31 cellular contexts compared by ENCODE assay signal in genomic region chr2:158042666-158043065, GRCh38. TPM values are rescaled to one million over a fixed set of nuclear protein-coding genes. Genes with fewer than 3 reads are reported as not detected.
DNase-seq lines count a peak whose midpoint lies in the region; ATAC-seq, FAIRE-seq and TF ChIP-seq lines count a peak whose summit lies in the region.
"Had no signal": no experiment of that assay in that cellular context is flagged by ENCODE, and none has a peak within 500 bp of the region (broad histone marks: within the 10 kb centered on the region; RNA-seq: fewer than 3 reads in every experiment).

No MANE protein-coding gene starts in this region.

- H2AFZ ChIP-seq in HepG2 (ENCODE audit: low read length), result no peak overlapping the region

- no peak for FAIRE-seq in HepG2 (lab: Jason Lieb, UNC)

- H2BK5ac ChIP-seq in mesendoderm (ENCODE audit: low read length), result no peak overlapping the region

- intact Hi-C loops in HepG2 (cut with micrococcal nuclease; ENCODE audit: unreplicated experiment), result no loop called here

- H3K9me3 ChIP-seq in liver (ENCODE audit: control insufficient read depth in 4 of 4, low read length in 3 of 4), result no peaks in the 10 kb centered on the region
- H3K9me3 ChIP-seq in HepG2 (ENCODE audit: low read length), result no peaks in the 10 kb centered on the region
- no peaks in the 10 kb centered on the region for H3K9me3 ChIP-seq in WERI-Rb-1 (ENCODE audit: severe bottlenecking)
- H3K9me3 ChIP-seq: adrenal gland, Caco-2, SK-N-SH, tibial nerve had no signal

- CTCF ChIA-PET in HepG2 (lab: Yijun Ruan, JAX; ENCODE audit: low intra/inter-chr PET ratio, low total read pairs), result no interaction called here

- H3K27ac ChIP-seq in liver (ENCODE audit: low read depth in 1 of 2, low read length in 2 of 2) (peak overlapping the region; percentile 19 to 35), HepG2 (ENCODE audit: extremely low read length, insufficient read depth, low read length) (no peak overlapping the region), WERI-Rb-1 (peak overlapping the region; percentile 51), mesendoderm (ENCODE audit: low read depth, low read length) (no peak overlapping the region)
- H3K27ac ChIP-seq: brain microvascular endothelial cell, epithelial cell of prostate, RWPE1, tibial nerve had no signal

- POLR2A ChIA-PET in HepG2 (lab: Yijun Ruan, JAX), result no interaction called here

- no peak overlapping the region for H4K8ac ChIP-seq in mesendoderm (ENCODE audit: low read depth, low read length)

- no peak overlapping the region for H2AK5ac ChIP-seq in mesendoderm (ENCODE audit: low read length)

- H3K4me2 ChIP-seq in HepG2 (ENCODE audit: low read depth, low read length) (no peak overlapping the region), mesendoderm (ENCODE audit: low read length) (no peak overlapping the region)
- H3K4me2 ChIP-seq: SK-N-SH had no signal

- ATAC-seq in HepG2, result no peak
- ATAC-seq: HCT116 had no signal

- H3K9ac ChIP-seq in liver (ENCODE audit: low read depth in 1 of 2, low read length in 2 of 2) (no peak overlapping the region), HepG2 (ENCODE audit: insufficient read depth, low read depth, low read length) (no peak overlapping the region), mesendoderm (ENCODE audit: low read length) (no peak overlapping the region)
- H3K9ac ChIP-seq: SK-N-SH had no signal

- TF ChIP-seq CTCF in liver (IDR thresholded peaks at IDR 0.05; ENCODE audit: low read depth, low read length, missing input control), result no peak
- no peak for TF ChIP-seq CTCF in HepG2 (CRISPR knock-in tag; IDR thresholded peaks at IDR 0.05)
- TF ChIP-seq CTCF in WERI-Rb-1 (IDR thresholded peaks at IDR 0.05; ENCODE audit: low read depth, low read length), result no peak

- no peaks in the 10 kb centered on the region for H3K79me1 ChIP-seq in mesendoderm (ENCODE audit: low read length)

- H4K5ac ChIP-seq in mesendoderm (ENCODE audit: low read length), result no peak overlapping the region

- H3K4me1 ChIP-seq in liver (ENCODE audit: control insufficient read depth in 4 of 4, insufficient read depth in 4 of 4, low read length in 3 of 4), result peaks cover 6 to 17% (median 13%) of the 10 kb centered on the region in 4 donors
- H3K4me1 ChIP-seq in HepG2 (ENCODE audit: insufficient read depth, low read length), result peaks cover 19% of the 10 kb centered on the region
- peaks cover 9% of the 10 kb centered on the region for H3K4me1 ChIP-seq in mesendoderm (ENCODE audit: control insufficient read depth, low read depth, low read length)
- H3K4me1 ChIP-seq: adrenal gland, Caco-2, tibial nerve had no signal

- peak overlapping the region; percentile 22 for H3K4ac ChIP-seq in mesendoderm (ENCODE audit: low read depth, low read length)

- no peak overlapping the region for H3K23ac ChIP-seq in mesendoderm (ENCODE audit: low read length)

- H4K20me1 ChIP-seq in HepG2 (ENCODE audit: insufficient read depth, low read length), result no peaks in the 10 kb centered on the region

- peak overlapping the region; percentile 54 for H3K18ac ChIP-seq in mesendoderm (ENCODE audit: low read length)

- TF ChIP-seq EP300 in HepG2 (IDR thresholded peaks at IDR 0.05; ENCODE audit: low read depth in 2 of 2, low read length in 2 of 2) (no peak), HepG2 (CRISPR knock-in tag; IDR thresholded peaks at IDR 0.05; ENCODE audit: borderline replicate concordance) (no peak)

- no TSS peak for BruUV-seq in HepG2 (replicated peaks; lab: Mats Ljungman, UMichigan)

- peak overlapping the region; percentile 18 for H2BK120ac ChIP-seq in mesendoderm (ENCODE audit: low read depth, low read length)

- H3K56ac ChIP-seq in mesendoderm (ENCODE audit: low read length), result no peak overlapping the region

- H3K27me3 ChIP-seq in liver (ENCODE audit: control insufficient read depth in 4 of 4, insufficient read depth in 4 of 4, low read length in 3 of 4), result no peaks in the 10 kb centered on the region
- H3K27me3 ChIP-seq in HepG2 (ENCODE audit: control insufficient read depth in 1 of 2, insufficient read depth in 2 of 2, low read length in 2 of 2), result peaks cover 0 to 24% of the 10 kb centered on the region in 2 experiments; a peak in 2 of 5 replicates
- H3K27me3 ChIP-seq in WERI-Rb-1 (ENCODE audit: insufficient read depth, low read depth, severe bottlenecking), result no peaks in the 10 kb centered on the region
- no peaks in the 10 kb centered on the region for H3K27me3 ChIP-seq in mesendoderm (ENCODE audit: insufficient read depth, low read length, poor library complexity)
- H3K27me3 ChIP-seq: adrenal gland, brain microvascular endothelial cell, tibial nerve had no signal

- TF ChIP-seq RAD21 in liver (IDR thresholded peaks at IDR 0.05) (no peak), HepG2 (CRISPR knock-in tag; IDR thresholded peaks at IDR 0.05) (no peak)

- H3K36me3 ChIP-seq in liver (ENCODE audit: control insufficient read depth in 4 of 4, insufficient read depth in 3 of 4, low read depth in 1 of 4, low read length in 3 of 4) (no peaks in the 10 kb centered on the region), HepG2 (replicated peaks in 1 of 2; ENCODE audit: control insufficient read depth in 1 of 2, insufficient read depth in 2 of 2, low read length in 2 of 2) (no peaks in the 10 kb centered on the region), WERI-Rb-1 (no peaks in the 10 kb centered on the region), mesendoderm (ENCODE audit: control insufficient read depth, insufficient read depth, low read length) (no peaks in the 10 kb centered on the region)
- H3K36me3 ChIP-seq: adrenal gland, brain microvascular endothelial cell, tibial nerve had no signal

- H2BK15ac ChIP-seq in mesendoderm (replicated peaks; ENCODE audit: low read depth), result no peak overlapping the region

- no peak for TF ChIP-seq POLR2A in HepG2 (IDR thresholded peaks at IDR 0.05; ENCODE audit: insufficient read depth in 1 of 2, low read depth in 2 of 2, low read length in 2 of 2)

- in situ Hi-C loops in HepG2 (cut with HindIII; ENCODE audit: extremely low pct_ligation_motif_present, low pct_unique_long_range_greater_than_20kb), result loop anchor here (5.0 to 10.0 kb wide), 2 partner anchors 132 to 415 kb away; partner anchors contain the start of genes CCDC148 and PKP4

- DNase-seq in HepG2 (ENCODE audit: low spot score) (no peak), WERI-Rb-1 (no peak), mesendoderm (peak; percentile 14), DMS79 treated with DMSO at 0.1 percent for 48 hours (lab: John Stamatoyannopoulos, UW) (no peak), NCI-H2081 (lab: John Stamatoyannopoulos, UW) (no peak), T-helper 2 cell (no peak), superior temporal gyrus (ENCODE audit: extremely low spot score) (no peak)
- DNase-seq: ACHN; activated CD4-positive, alpha-beta T cell treated with anti-CD3 and anti-CD28 coated beads, Interleukin-2, amount 50 U/mL, for 4 hours; activated CD4-positive, CD25-positive, alpha-beta regulatory T cell; activated naive CD4-positive, alpha-beta T cell treated with anti-CD3 and anti-CD28 coated beads for 36 hours; brain microvascular endothelial cell; Caco-2; DMS79; GF-D8; KG1; kidney glomerular epithelial cell; NCI-H1417 treated with DMSO at 0.1 percent for 48 hours; NCI-H2107; NCI-H446; occipital lobe had no signal

- no peak overlapping the region for H3K4me3 ChIP-seq in liver (ENCODE audit: low read depth in 1 of 3, low read length in 3 of 3)
- H3K4me3 ChIP-seq in HepG2 (replicated peaks in 1 of 3; ENCODE audit: insufficient read depth in 1 of 3, low read depth in 2 of 3, low read length in 3 of 3), result no peak overlapping the region
- no peak overlapping the region for H3K4me3 ChIP-seq in WERI-Rb-1 (ENCODE audit: low read depth, low read length)
- no peak overlapping the region for H3K4me3 ChIP-seq in mesendoderm (ENCODE audit: low read length)
- H3K4me3 ChIP-seq: adrenal gland, tibial nerve had no signal

- H3K79me2 ChIP-seq in HepG2 (ENCODE audit: insufficient read depth, low read length), result no peaks in the 10 kb centered on the region
- H3K79me2 ChIP-seq in mesendoderm (ENCODE audit: control insufficient read depth, insufficient read depth, low read length), result no peaks in the 10 kb centered on the region

- WGBS in liver, result 79% methylated on average over 6 of the region's 6 CpGs
- WGBS in HepG2 (ENCODE audit: low lambda C conversion rate), result 72% methylated on average over 6 of the region's 6 CpGs
- WGBS in mesendoderm (ENCODE audit: extremely low coverage, insufficient coverage, low lambda C conversion rate), result no CpG with 5 or more reads among the region's 6 CpGs

TF ChIP-seq in HepG2, 621 proteins besides CTCF, POLR2A, EP300 and RAD21 (continues in another document):
- TF ChIP-seq WIZ (CRISPR knock-in tag; IDR thresholded peaks at IDR 0.05), result no peak
- TF ChIP-seq FOXP1 (IDR thresholded peaks at IDR 0.05), result no peak
- TF ChIP-seq FOXP1 (CRISPR knock-in tag; IDR thresholded peaks at IDR 0.05), result no peak
- no peak for TF ChIP-seq EHMT2 (IDR thresholded peaks at IDR 0.05; ENCODE audit: borderline replicate concordance, low read depth, low read length)

RNA-seq across cellular contexts. Expression of gene UPP2, which starts 59.0 kb away (rescaled TPM):
- total RNA-seq in liver (1 to 10 TPM in 1 of 2 donors, under 1 TPM in 1; 0.51 to 1.2 TPM), HepG2 (2016; rRNA removed; fragmentation: Illumina TruSeq; extraction: Trizol) (0.07 TPM in 1 of 2 replicates, not detected in the other)
- polyA plus RNA-seq in liver (1 to 10 TPM; 1.5 to 9.0 TPM), HepG2 (2011; rRNA removed) (0.04 and 0.28 TPM in 2 replicates)
- total RNA-seq in HepG2 (2016; cell fraction: cytosol; rRNA removed; fragmentation: Illumina TruSeq; extraction: Trizol; ENCODE audit: low read depth), result not detected in 2 replicates
- 0.15 and 0.22 TPM in 2 replicates for total RNA-seq in HepG2 (2016; cell fraction: insoluble cytoplasmic fraction; rRNA removed; fragmentation: Illumina TruSeq; extraction: Trizol)
- 0.07 and 0.19 TPM in 2 replicates for total RNA-seq in HepG2 (2016; cell fraction: membrane; rRNA removed; fragmentation: Illumina TruSeq; extraction: Trizol)
- total RNA-seq in HepG2 (2016; cell fraction: nucleus; rRNA removed; fragmentation: Illumina TruSeq; extraction: Trizol), result 0.25 TPM in 1 of 2 replicates, not detected in the other
- polyA plus RNA-seq in HepG2 (2011; cell fraction: cytosol; rRNA removed), result 0.07 TPM in 1 of 2 replicates, not detected in the other
- 0.09 TPM in 1 of 2 replicates, not detected in the other for polyA plus RNA-seq in HepG2 (2011; cell fraction: nucleus; rRNA removed)
- 0.13 and 0.47 TPM in 2 replicates for polyA plus RNA-seq in HepG2 (2012)
- 0.06 TPM in 1 of 2 replicates, not detected in the other for polyA plus RNA-seq in HepG2 (2016; cell fraction: cytosol; fragmentation: Illumina TruSeq; extraction: Trizol; ENCODE audit: low read depth)
- polyA plus RNA-seq in HepG2 (2016; cell fraction: insoluble cytoplasmic fraction; fragmentation: Illumina TruSeq; extraction: Trizol; ENCODE audit: low read depth), result 0.24 TPM in 1 of 2 replicates, not detected in the other
- polyA plus RNA-seq in HepG2 (2016; cell fraction: membrane; fragmentation: Illumina TruSeq; extraction: Trizol; ENCODE audit: low read depth), result not detected in 2 replicates
- polyA plus RNA-seq in HepG2 (2016; cell fraction: nucleus; fragmentation: Illumina TruSeq; extraction: Trizol; ENCODE audit: insufficient read depth, low read depth), result not detected in 2 replicates
- 0.22 TPM in 1 of 2 replicates, not detected in the other for polyA minus RNA-seq in HepG2 (2011; rRNA and poly(A)+ RNA removed; ENCODE audit: low replicate concordance)
- polyA minus RNA-seq in HepG2 (2011; cell fraction: cytosol; rRNA and poly(A)+ RNA removed), result not detected in 2 replicates
- polyA minus RNA-seq in HepG2 (2011; cell fraction: nucleus; rRNA and poly(A)+ RNA removed), result 0.13 and 0.25 TPM in 2 replicates
- not detected for polyA plus RNA-seq in mesendoderm (2013, experiment 1 of 2)
- not detected for polyA plus RNA-seq in mesendoderm (2013, experiment 2 of 2)
- total RNA-seq: activated naive CD4-positive, alpha-beta T cell treated with anti-CD3 and anti-CD28 coated beads for 36 hours; Caco-2; HT1080; mesenteric fat pad; tibial nerve had no signal
- polyA plus RNA-seq: BJ, SK-N-SH had no signal

Comparison
In these comparisons a context has a peak if more than half of its experiments do, and no peak if none do; other contexts are left out.
1. H3K27ac ChIP-seq: peak in liver (2 of 2) and WERI-Rb-1 (single experiment); none in HepG2 (single experiment) and mesendoderm (single experiment).